22 cellular contexts compared by ENCODE assay signal in the genomic region with DNA sequence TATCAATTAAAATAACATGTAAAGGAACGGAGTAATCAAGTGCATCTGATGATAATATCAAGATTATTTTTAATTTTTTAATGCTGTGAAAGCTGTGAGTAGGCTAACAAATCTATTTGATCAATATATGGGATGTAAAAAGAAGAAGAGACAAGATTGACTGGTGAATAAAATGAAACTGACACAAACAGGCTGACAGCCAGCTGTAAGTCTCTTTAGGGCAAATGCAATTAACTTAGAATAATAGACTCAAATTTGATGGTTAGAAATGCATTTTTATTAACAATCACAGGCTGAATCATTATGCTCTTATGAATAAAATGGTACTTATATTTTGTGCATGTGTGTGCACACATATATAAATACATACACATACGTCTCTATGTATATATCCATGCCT.
DNase-seq lines count a peak whose midpoint lies in the region; TF ChIP-seq lines count a peak whose summit lies in the region.
"Had no signal": no experiment of that assay in that cellular context is flagged by ENCODE, and none has a peak within 500 bp of the region (broad histone marks: within the 10 kb centered on the region; RNA-seq: fewer than 3 reads in every experiment).

No MANE protein-coding gene starts in this region.

- H3K4me3 ChIP-seq in neural cell (ENCODE audit: low read length), result no peak overlapping the region
- H3K4me3 ChIP-seq: BLaER1, GM12878 had no signal

- H3F3A ChIP-seq in neural cell (ENCODE audit: insufficient read depth, low read length, poor library complexity, severe bottlenecking), result peaks cover 4% of the 10 kb centered on the region

- peak overlapping the region; percentile 29 for H3K4me2 ChIP-seq in neural cell (ENCODE audit: low read length)
- H3K4me2 ChIP-seq: BLaER1 had no signal

- CTCF ChIA-PET in RWPE1 (lab: Yijun Ruan, JAX), result no interaction called here

- peak overlapping the region; percentile 70 for H3K27ac ChIP-seq in neural cell (ENCODE audit: low read length)
- no peak overlapping the region for H3K27ac ChIP-seq in RWPE1
- H3K27ac ChIP-seq: BLaER1 had no signal

- H3K27me3 ChIP-seq in neural cell (ENCODE audit: insufficient read depth, low read depth, low read length), result no peaks in the 10 kb centered on the region
- H3K27me3 ChIP-seq: BE2C, BLaER1 had no signal

- peak overlapping the region; percentile 3 for H3K9ac ChIP-seq in neural cell (ENCODE audit: low read length)
- H3K9ac ChIP-seq: BLaER1 had no signal

- H4K20me1 ChIP-seq in neural cell (ENCODE audit: insufficient read depth), result no peaks in the 10 kb centered on the region
- H4K20me1 ChIP-seq: BLaER1 had no signal

- DNase-seq in retina, result peak; percentile 26
- peak; percentile 20 for DNase-seq in superior temporal gyrus (ENCODE audit: extremely low spot score)
- DNase-seq in RWPE1 (ENCODE audit: low spot score), result no peak
- DNase-seq in effector CD8-positive, alpha-beta T cell (lab: John Stamatoyannopoulos, UW), result no peak
- DNase-seq: 8988T; ACHN; BE2C; C1 segment of cervical spinal cord; CD4-positive, alpha-beta memory T cell; CD4-positive, CD25-positive, alpha-beta regulatory T cell; CD8-positive, alpha-beta memory T cell; COR-L47; DMS 273 treated with DMSO at 0.1 percent for 48 hours; DMS153; DMS53; DMS79; DND-41; EL; GDM1 had no signal

- no peaks in the 10 kb centered on the region for H3K9me3 ChIP-seq in neural cell (ENCODE audit: low read length)
- H3K9me3 ChIP-seq: BE2C, BLaER1 had no signal

- H2AFZ ChIP-seq in neural cell (ENCODE audit: low read depth, low read length), result no peak overlapping the region

- no peaks in the 10 kb centered on the region for H3K36me3 ChIP-seq in neural cell (ENCODE audit: insufficient read depth, low read length)
- H3K36me3 ChIP-seq: BE2C, BLaER1 had no signal

- no peak for TF ChIP-seq RAD21 in neural cell (conservative IDR thresholded peaks at IDR 0.05)

- H3K9me2 ChIP-seq in neural cell (ENCODE audit: insufficient read depth, low read length), result no peaks in the 10 kb centered on the region

- TF ChIP-seq CTCF in neural cell (IDR thresholded peaks at IDR 0.05; ENCODE audit: poor library complexity, severe bottlenecking) (no peak), RWPE1 (conservative IDR thresholded peaks at IDR 0.05; ENCODE audit: low read depth) (no peak)

- peak; percentile 60 for TF ChIP-seq EP300 in neural cell (conservative IDR thresholded peaks at IDR 0.05; ENCODE audit: poor library complexity, severe bottlenecking)

- POLR2A ChIA-PET in RWPE1 (lab: Yijun Ruan, JAX; ENCODE audit: low non-redundant PET), result no interaction called here

- no peaks in the 10 kb centered on the region for H3K79me2 ChIP-seq in neural cell (replicated peaks; ENCODE audit: insufficient read depth, low read length)

TF ChIP-seq in neural cell, 6 proteins besides CTCF, POLR2A, EP300 and RAD21:
- no peak for TF ChIP-seq MXI1 (conservative IDR thresholded peaks at IDR 0.05; ENCODE audit: poor library complexity, severe bottlenecking)

Comparison
In these comparisons a context has a peak if more than half of its experiments do, and no peak if none do; other contexts are left out.
1. DNase-seq: peak in retina (single experiment) and superior temporal gyrus (single experiment); none in RWPE1 (single experiment) and effector CD8-positive, alpha-beta T cell (single experiment).